In genomic region chr1:1616045-1616821, GRCh38 we compare ENCODE assay signal across 8 cellular contexts. TPM values are rescaled to one million over a fixed set of nuclear protein-coding genes. Genes with fewer than 3 reads are reported as not detected.
DNase-seq lines count a peak whose midpoint lies in the region; ATAC-seq and TF ChIP-seq lines count a peak whose summit lies in the region.

No MANE protein-coding gene starts in this region.

- no peak for TF ChIP-seq CTCF in GM10248 (IDR thresholded peaks at IDR 0.05; ENCODE audit: control extremely low read depth, extremely low read depth, low read depth, missing control alignments)
- TF ChIP-seq CTCF in LNCaP clone FGC (IDR thresholded peaks at IDR 0.05; ENCODE audit: control insufficient read depth, extremely low read depth, insufficient read depth) = no peak
- TF ChIP-seq CTCF in heart left ventricle (IDR thresholded peaks at IDR 0.05) = no peak
- no peak for TF ChIP-seq CTCF in psoas muscle (IDR thresholded peaks at IDR 0.05)

- peak overlapping the region; percentile 62 to 94 for H3K27ac Mint-ChIP-seq in activated naive CD4-positive, alpha-beta T cell treated with anti-CD3 and anti-CD28 coated beads, Interleukin-2, amount 50 U/mL, for 72 hours

- H3K9me3 ChIP-seq in heart left ventricle (no peaks in the 10 kb centered on the region), psoas muscle (no peaks in the 10 kb centered on the region)

- peak; percentile 67 for DNase-seq in GM10248 (ENCODE audit: extremely low spot score)
- DNase-seq in LNCaP clone FGC (ENCODE audit: low read depth) = no peak
- DNase-seq in activated naive CD4-positive, alpha-beta T cell treated with anti-CD3 and anti-CD28 coated beads, Interleukin-2, amount 50 U/mL, for 72 hours (ENCODE audit: low spot score in 2 of 2) = peak in 1 of 2 donors; percentile 56
- DNase-seq in heart left ventricle = peak in 4 of 5 donors; percentile 58 to 74 (median 68)
- peak; percentile 53 to 72 for DNase-seq in psoas muscle
- DNase-seq in mucosa of gallbladder (ENCODE audit: low spot score) = no peak
- no peak for DNase-seq in dedifferentiated amniotic fluid mesenchymal stem cell (ENCODE audit: extremely low spot score)

- TF ChIP-seq POLR2A in heart left ventricle (IDR thresholded peaks at IDR 0.05) = no peak

- H3K4me1 ChIP-seq in heart left ventricle (peaks cover 7 to 52% (median 38%) of the 10 kb centered on the region in 12 donors), psoas muscle (peaks cover 45% of the 10 kb centered on the region)

- H3K27me3 ChIP-seq in heart left ventricle (no peaks in the 10 kb centered on the region), psoas muscle (ENCODE audit: insufficient read depth in 3 of 3, low read length in 2 of 3) (no peaks in the 10 kb centered on the region)

- no peaks in the 10 kb centered on the region for H3K9me3 Mint-ChIP-seq in activated naive CD4-positive, alpha-beta T cell treated with anti-CD3 and anti-CD28 coated beads, Interleukin-2, amount 50 U/mL, for 72 hours

- ATAC-seq in GM21576 (IDR thresholded peaks at IDR 0.05; ENCODE audit: unreplicated experiment) (peak; percentile 17), heart left ventricle (peak in 2 of 4 donors; percentile 23 to 29), psoas muscle (peak in 2 of 4 donors; percentile 3 to 8)
- ATAC-seq in activated naive CD4-positive, alpha-beta T cell treated with anti-CD3 and anti-CD28 coated beads, Interleukin-2, amount 50 U/mL, for 72 hours = peak; percentile 16 to 23

- H3K4me3 ChIP-seq in LNCaP clone FGC (ENCODE audit: low read depth, low read length) (peak overlapping the region; percentile 90), heart left ventricle (peak overlapping the region; percentile 81 to 100 (median 97)), psoas muscle (peak overlapping the region; percentile 97)

- 4 to 24% (median 5%) methylated on average over 15 to 80 of the region's 80 CpGs for WGBS in heart left ventricle, 4 donors
- 3 to 5% (median 3%) methylated on average over 38 to 80 of the region's 80 CpGs for WGBS in psoas muscle, 3 donors

- POLR2A ChIA-PET in GM10248 (lab: Yijun Ruan, JAX) = interaction anchor here (1.0 kb wide), 1 partner anchor 13 kb away, joined by 3 read pairs; no protein-coding TSS in a partner anchor

- intact Hi-C loops in heart left ventricle (cut with DNase I) = loop anchor here in 1 of 10 donors (10.0 kb wide), 2 partner anchors 101 to 501 kb away; partner anchors contain the start of genes ATAD3A and C1orf159
- intact Hi-C loops in psoas muscle (cut with DNase I) = no loop called here

- peaks cover 0 to 19% (median 7%) of the 10 kb centered on the region in 9 donors for H3K36me3 ChIP-seq in heart left ventricle
- H3K36me3 ChIP-seq in psoas muscle (ENCODE audit: insufficient read depth in 1 of 2, low read depth in 1 of 2) = peaks cover 0 to 19% of the 10 kb centered on the region in 2 donors

- CTCF ChIA-PET in GM10248 (lab: Yijun Ruan, JAX) = no interaction called here

- H3K27ac ChIP-seq in heart left ventricle = peak overlapping the region; percentile 99 to 100 (median 100)
- H3K27ac ChIP-seq in psoas muscle = peak overlapping the region; percentile 100

- peaks cover 7 to 16% of the 10 kb centered on the region in 2 donors for H3K36me3 Mint-ChIP-seq in activated naive CD4-positive, alpha-beta T cell treated with anti-CD3 and anti-CD28 coated beads, Interleukin-2, amount 50 U/mL, for 72 hours

RNA-seq across cellular contexts. Expression of gene MIB2, which starts 0.9 kb away (rescaled TPM):
- 10 to 100 TPM; 36.7 to 49.8 TPM for total RNA-seq in activated naive CD4-positive, alpha-beta T cell treated with anti-CD3 and anti-CD28 coated beads, Interleukin-2, amount 50 U/mL, for 72 hours
- total RNA-seq in heart left ventricle = 100 to 1,000 TPM in 1 of 9 donors, 10 to 100 TPM in 8; 59.2 to 114 (median 76.3) TPM
- 100 to 1,000 TPM in 1 of 2 donors, 10 to 100 TPM in 1; 40.7 to 121 TPM for polyA plus RNA-seq in heart left ventricle
- total RNA-seq in psoas muscle = 100 to 1,000 TPM in 1 of 4 donors, 10 to 100 TPM in 3; 66.5 to 106 (median 75.4) TPM
- 10 to 100 TPM; 41.8 to 80.5 (median 78.7) TPM for polyA plus RNA-seq in psoas muscle
- 135 TPM for total RNA-seq in mucosa of gallbladder

RNA-seq across cellular contexts. Expression of gene MMP23B, which starts 15.7 kb away (rescaled TPM):
- total RNA-seq in activated naive CD4-positive, alpha-beta T cell treated with anti-CD3 and anti-CD28 coated beads, Interleukin-2, amount 50 U/mL, for 72 hours = 1 to 10 TPM; 1.6 to 2.7 TPM
- total RNA-seq in heart left ventricle (100 to 1,000 TPM in 1 of 9 donors, 10 to 100 TPM in 8; 35.4 to 128 (median 59.0) TPM), psoas muscle (1 to 10 TPM in 1 of 4 donors, under 1 TPM in 2, not detected in 1; 0.32 to 1.8 (median 0.64) TPM), mucosa of gallbladder (56.0 TPM)
- polyA plus RNA-seq in heart left ventricle (10 to 100 TPM; 10.4 to 85.9 TPM), psoas muscle (under 1 TPM in 2 of 3 donors, not detected in 1; 0.25 to 0.29 TPM)

RNA-seq across cellular contexts. Expression of gene FNDC10, which starts 16.3 kb away (rescaled TPM):
- total RNA-seq in activated naive CD4-positive, alpha-beta T cell treated with anti-CD3 and anti-CD28 coated beads, Interleukin-2, amount 50 U/mL, for 72 hours = 1 to 10 TPM in 1 of 2 donors, under 1 TPM in 1; 0.18 to 2.9 TPM
- total RNA-seq in heart left ventricle (1 to 10 TPM; 1.9 to 6.7 (median 3.6) TPM), psoas muscle (under 1 TPM in 3 of 4 donors, not detected in 1; 0.44 to 0.89 (median 0.82) TPM), mucosa of gallbladder (4.6 TPM)
- polyA plus RNA-seq in heart left ventricle (1 to 10 TPM; 1.1 to 4.6 TPM), psoas muscle (under 1 TPM; 0.15 to 0.96 (median 0.34) TPM)

RNA-seq across cellular contexts. Expression of gene SSU72, which starts 41.6 kb away (rescaled TPM):
- total RNA-seq in activated naive CD4-positive, alpha-beta T cell treated with anti-CD3 and anti-CD28 coated beads, Interleukin-2, amount 50 U/mL, for 72 hours = 100 to 1,000 TPM in 1 of 2 donors, 10 to 100 TPM in 1; 82.9 to 121 TPM
- total RNA-seq in heart left ventricle (100 to 1,000 TPM in 5 of 9 donors, 10 to 100 TPM in 4; 76.3 to 160 (median 106) TPM), psoas muscle (100 to 1,000 TPM; 130 to 185 (median 167) TPM), mucosa of gallbladder (117 TPM)
- polyA plus RNA-seq in heart left ventricle (100 to 1,000 TPM; 113 to 138 TPM), psoas muscle (100 to 1,000 TPM; 137 to 207 (median 192) TPM)

RNA-seq across cellular contexts. Expression of gene CDK11B, which starts 42.6 kb away (rescaled TPM):
- total RNA-seq in activated naive CD4-positive, alpha-beta T cell treated with anti-CD3 and anti-CD28 coated beads, Interleukin-2, amount 50 U/mL, for 72 hours = 10 to 100 TPM; 32.7 to 41.0 TPM
- total RNA-seq in heart left ventricle = 10 to 100 TPM; 20.4 to 30.9 (median 24.5) TPM
- polyA plus RNA-seq in heart left ventricle = 10 to 100 TPM; 34.9 to 39.4 TPM
- total RNA-seq in psoas muscle = 10 to 100 TPM; 30.6 to 43.0 (median 36.4) TPM
- 10 to 100 TPM; 42.1 to 72.8 (median 55.2) TPM for polyA plus RNA-seq in psoas muscle
- total RNA-seq in mucosa of gallbladder = 24.2 TPM

Comparison
In these comparisons a context has a peak if more than half of its experiments do, and no peak if none do; other contexts are left out.
1. DNase-seq: peak in GM10248 (single experiment), heart left ventricle (4 of 5) and psoas muscle (2 of 2); none in LNCaP clone FGC (single experiment), mucosa of gallbladder (single experiment) and dedifferentiated amniotic fluid mesenchymal stem cell (single experiment).
2. RNA of gene MMP23B, which starts 15.7 kb away (total RNA-seq): 35.4 to 128 TPM in heart left ventricle and 56.0 TPM in mucosa of gallbladder (single experiment); 1.6 to 2.7 TPM in activated naive CD4-positive, alpha-beta T cell treated with anti-CD3 and anti-CD28 coated beads, Interleukin-2, amount 50 U/mL, for 72 hours and 0.32 to 1.8 TPM in psoas muscle; every median in the first group is over 4 times any median in the second.
3. Peak in every context shown above with its lines, with median percentiles within 50 percentile points of each other: H3K4me3 ChIP-seq.